Comparison of ENCODE assay signal across 1 cellular context in genomic region chr20:64078934-64079272, GRCh38.
TF ChIP-seq lines count a peak whose summit lies in the region.

No MANE protein-coding gene starts in this region.

TF ChIP-seq in HEK293, 187 proteins besides CTCF, POLR2A, EP300 and RAD21 (continued from another document):
- TF ChIP-seq, protein P1, sequence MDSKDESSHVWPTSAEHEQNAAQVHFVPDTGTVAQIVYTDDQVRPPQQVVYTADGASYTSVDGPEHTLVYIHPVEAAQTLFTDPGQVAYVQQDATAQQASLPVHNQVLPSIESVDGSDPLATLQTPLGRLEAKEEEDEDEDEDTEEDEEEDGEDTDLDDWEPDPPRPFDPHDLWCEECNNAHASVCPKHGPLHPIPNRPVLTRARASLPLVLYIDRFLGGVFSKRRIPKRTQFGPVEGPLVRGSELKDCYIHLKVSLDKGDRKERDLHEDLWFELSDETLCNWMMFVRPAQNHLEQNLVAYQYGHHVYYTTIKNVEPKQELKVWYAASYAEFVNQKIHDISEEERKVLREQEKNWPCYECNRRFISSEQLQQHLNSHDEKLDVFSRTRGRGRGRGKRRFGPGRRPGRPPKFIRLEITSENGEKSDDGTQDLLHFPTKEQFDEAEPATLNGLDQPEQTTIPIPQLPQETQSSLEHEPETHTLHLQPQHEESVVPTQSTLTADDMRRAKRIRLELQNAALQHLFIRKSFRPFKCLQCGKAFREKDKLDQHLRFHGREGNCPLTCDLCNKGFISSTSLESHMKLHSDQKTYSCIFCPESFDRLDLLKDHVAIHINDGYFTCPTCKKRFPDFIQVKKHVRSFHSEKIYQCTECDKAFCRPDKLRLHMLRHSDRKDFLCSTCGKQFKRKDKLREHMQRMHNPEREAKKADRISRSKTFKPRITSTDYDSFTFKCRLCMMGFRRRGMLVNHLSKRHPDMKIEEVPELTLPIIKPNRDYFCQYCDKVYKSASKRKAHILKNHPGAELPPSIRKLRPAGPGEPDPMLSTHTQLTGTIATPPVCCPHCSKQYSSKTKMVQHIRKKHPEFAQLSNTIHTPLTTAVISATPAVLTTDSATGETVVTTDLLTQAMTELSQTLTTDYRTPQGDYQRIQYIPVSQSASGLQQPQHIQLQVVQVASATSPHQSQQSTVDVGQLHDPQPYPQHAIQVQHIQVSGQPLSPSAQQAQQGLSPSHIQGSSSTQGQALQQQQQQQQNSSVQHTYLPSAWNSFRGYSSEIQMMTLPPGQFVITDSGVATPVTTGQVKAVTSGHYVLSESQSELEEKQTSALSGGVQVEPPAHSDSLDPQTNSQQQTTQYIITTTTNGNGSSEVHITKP (tag by site-specific recombination; IDR thresholded peaks at IDR 0.05) = peak; percentile 50
- no peak for TF ChIP-seq ZBTB48 (tag by site-specific recombination; IDR thresholded peaks at IDR 0.05)
TF ChIP-seq in HEK293: peak in this region for 1.
